ENCODE assay signal across 8 cellular contexts in the genomic region with DNA sequence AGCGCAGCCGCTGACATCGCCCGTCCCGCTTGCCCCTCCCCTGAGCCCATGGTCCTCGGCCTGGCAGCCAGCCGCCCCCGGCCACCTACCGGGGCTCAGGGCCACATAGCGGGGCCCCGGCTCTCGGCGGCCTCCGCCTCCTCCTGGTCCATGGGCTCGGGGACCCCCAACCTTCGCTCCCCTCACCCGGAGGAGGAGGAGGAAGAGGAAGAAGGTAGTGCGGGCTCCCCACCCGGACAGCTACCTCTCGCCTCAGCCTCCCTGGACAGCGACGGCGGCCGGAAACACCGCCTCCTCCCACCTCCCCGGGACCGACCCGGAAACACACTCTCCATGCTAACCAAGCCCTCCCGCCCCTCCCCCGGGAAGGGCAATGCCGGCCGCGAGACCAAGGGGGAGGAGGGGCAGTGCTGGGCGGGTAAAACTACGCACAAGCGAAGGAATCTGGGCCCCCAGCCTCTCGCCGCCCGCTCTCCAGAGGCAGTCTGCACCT. TPM values are rescaled to one million over a fixed set of nuclear protein-coding genes. Genes with fewer than 3 reads are reported as not detected.
DNase-seq lines count a peak whose midpoint lies in the region; ATAC-seq and TF ChIP-seq lines count a peak whose summit lies in the region.

A gene (minus strand): TSS at position 286 of the 493 bp plus-strand sequence. CDS start 2,912 bp downstream, outside the sequence.

- H3K4me1 ChIP-seq in ACC112 (ENCODE audit: control insufficient read depth, insufficient read depth, low read length, unreplicated experiment) (peaks cover 39% of the 10 kb centered on the region), HEK293 (ENCODE audit: control insufficient read depth, insufficient read depth, low read length) (peaks cover 27% of the 10 kb centered on the region), upper lobe of left lung (peaks cover 40 to 62% (median 44%) of the 10 kb centered on the region in 4 donors)

- no peak for TF ChIP-seq EP300 in upper lobe of left lung (IDR thresholded peaks at IDR 0.05)

- H3K4me3 ChIP-seq in ACC112 (ENCODE audit: low read depth, low read length) (peak within 1 kb of the TSS; percentile 94), GM08714 (ENCODE audit: low read length) (peak within 1 kb of the TSS; percentile 84), HEK293 (ENCODE audit: low read depth, low read length) (peak within 1 kb of the TSS; percentile 95), MG63 (peak within 1 kb of the TSS; percentile 99), upper lobe of left lung (peak within 1 kb of the TSS; percentile 76 to 98 (median 92))

- POLR2A ChIA-PET in HEK293 (lab: Yijun Ruan, JAX) = interaction anchor here (0.5 to 2.0 kb wide), 13 partner anchors 12 to 1564 kb away, joined by 3 to 22 read pairs (median 3); a partner anchor contains a TSS

- H3K27me3 ChIP-seq in ACC112 (ENCODE audit: insufficient read depth, low read length) = no peaks in the 10 kb centered on the region
- no peaks in the 10 kb centered on the region for H3K27me3 ChIP-seq in MG63
- no peaks in the 10 kb centered on the region for H3K27me3 ChIP-seq in upper lobe of left lung

- H3K79me2 ChIP-seq in ACC112 (ENCODE audit: control insufficient read depth, insufficient read depth, low read length, unreplicated experiment) = peaks cover 40% of the 10 kb centered on the region

- WGBS in upper lobe of left lung, 2 donors = 0% methylated on average over 17 of the region's 39 CpGs; no CpG with 5 or more reads in 1 of the 2 donors

- H3K4me1 Mint-ChIP-seq in T-helper 17 cell = peaks cover 48% of the 10 kb centered on the region

- peak within 1 kb of the TSS; percentile 98 for H3K4me3 Mint-ChIP-seq in T-helper 17 cell

- peak within 1 kb of the TSS; percentile 77 for H3K27ac ChIP-seq in ACC112 (ENCODE audit: low read depth, low read length)
- H3K27ac ChIP-seq in HEK293 (ENCODE audit: extremely low read depth, low read depth, low read length) = peak within 1 kb of the TSS; percentile 96
- H3K27ac ChIP-seq in epithelial cell of prostate = peak within 1 kb of the TSS; percentile 90
- H3K27ac ChIP-seq in upper lobe of left lung = peak within 1 kb of the TSS; percentile 94 to 99 (median 96)

- H2AFZ ChIP-seq in ACC112 (ENCODE audit: low read length, unreplicated experiment) = peak within 1 kb of the TSS; percentile 60

- TF ChIP-seq CTCF in HEK293 (tag by site-specific recombination; IDR thresholded peaks at IDR 0.05) (peak; percentile 43; the same call in 1 of the 2 replicates), upper lobe of left lung (IDR thresholded peaks at IDR 0.05) (peak in 3 of 6 experiments; percentile 2 to 15 (median 13))

- H3K27ac Mint-ChIP-seq in T-helper 17 cell = peak within 1 kb of the TSS; percentile 98

- DNase-seq in MG63 (peak; percentile 77), T-helper 17 cell (no peak), epithelial cell of prostate (ENCODE audit: low read depth, low spot score) (peak; percentile 26), middle frontal gyrus (ENCODE audit: extremely low spot score, low spot score) (peak; percentile 80), upper lobe of left lung (peak; percentile 94)

- no peaks in the 10 kb centered on the region for H3K9me3 ChIP-seq in HEK293 (ENCODE audit: control insufficient read depth, insufficient read depth, low read depth, low read length)
- no peaks in the 10 kb centered on the region for H3K9me3 ChIP-seq in MG63
- no peaks in the 10 kb centered on the region for H3K9me3 ChIP-seq in T-helper 17 cell (ENCODE audit: control insufficient read depth, low read length, poor library complexity, severe bottlenecking)
- H3K9me3 ChIP-seq in upper lobe of left lung = no peaks in the 10 kb centered on the region

- TF ChIP-seq POLR2A in upper lobe of left lung (IDR thresholded peaks at IDR 0.05) = peak in 3 of 4 donors; percentile 35 to 80 (median 77)

- ATAC-seq in T-helper 17 cell = peak; percentile 71
- ATAC-seq in upper lobe of left lung (ENCODE audit: low FRiP score in 2 of 2) = peak; percentile 94

- CTCF ChIA-PET in HEK293 (lab: Yijun Ruan, JAX) = interaction anchor here (0.6 to 2.6 kb wide), 2 partner anchors 113 to 170 kb away, joined by 3 to 10 read pairs; no protein-coding TSS in a partner anchor

- no peaks in the 10 kb centered on the region for H3K27me3 Mint-ChIP-seq in T-helper 17 cell

- H3K36me3 Mint-ChIP-seq in T-helper 17 cell (ENCODE audit: low read depth) = peaks cover 2% of the 10 kb centered on the region

- H3K36me3 ChIP-seq in ACC112 (ENCODE audit: insufficient read depth, low read length) = peaks cover 4% of the 10 kb centered on the region; the same call in 1 of the 2 replicates
- H3K36me3 ChIP-seq in HEK293 (ENCODE audit: control insufficient read depth in 2 of 2, insufficient read depth in 1 of 2, low read length in 2 of 2) = peaks cover 12 to 52% of the 10 kb centered on the region in 2 experiments; a peak in 2 of 3 replicates
- peaks cover 33% of the 10 kb centered on the region for H3K36me3 ChIP-seq in MG63
- H3K36me3 ChIP-seq in upper lobe of left lung = peaks cover 0 to 25% (median 11%) of the 10 kb centered on the region in 4 donors

TF ChIP-seq in HEK293, 187 proteins besides CTCF, POLR2A, EP300 and RAD21 (continues in another document):
- TF ChIP-seq ZNF335 (tag by site-specific recombination; conservative IDR thresholded peaks at IDR 0.05) = peak; percentile 89
- no peak for TF ChIP-seq ZNF248 (tag by site-specific recombination; IDR thresholded peaks at IDR 0.05)
- peak; percentile 96; the same call in 1 of the 2 replicates for TF ChIP-seq ZBTB7A (tag by site-specific recombination; IDR thresholded peaks at IDR 0.05; ENCODE audit: low read depth)
- TF ChIP-seq ZNF501 (tag by site-specific recombination; IDR thresholded peaks at IDR 0.05) = peak; percentile 58
- TF ChIP-seq GLIS1 (tag by site-specific recombination; IDR thresholded peaks at IDR 0.05) = peak; percentile 80
- TF ChIP-seq, protein P1, sequence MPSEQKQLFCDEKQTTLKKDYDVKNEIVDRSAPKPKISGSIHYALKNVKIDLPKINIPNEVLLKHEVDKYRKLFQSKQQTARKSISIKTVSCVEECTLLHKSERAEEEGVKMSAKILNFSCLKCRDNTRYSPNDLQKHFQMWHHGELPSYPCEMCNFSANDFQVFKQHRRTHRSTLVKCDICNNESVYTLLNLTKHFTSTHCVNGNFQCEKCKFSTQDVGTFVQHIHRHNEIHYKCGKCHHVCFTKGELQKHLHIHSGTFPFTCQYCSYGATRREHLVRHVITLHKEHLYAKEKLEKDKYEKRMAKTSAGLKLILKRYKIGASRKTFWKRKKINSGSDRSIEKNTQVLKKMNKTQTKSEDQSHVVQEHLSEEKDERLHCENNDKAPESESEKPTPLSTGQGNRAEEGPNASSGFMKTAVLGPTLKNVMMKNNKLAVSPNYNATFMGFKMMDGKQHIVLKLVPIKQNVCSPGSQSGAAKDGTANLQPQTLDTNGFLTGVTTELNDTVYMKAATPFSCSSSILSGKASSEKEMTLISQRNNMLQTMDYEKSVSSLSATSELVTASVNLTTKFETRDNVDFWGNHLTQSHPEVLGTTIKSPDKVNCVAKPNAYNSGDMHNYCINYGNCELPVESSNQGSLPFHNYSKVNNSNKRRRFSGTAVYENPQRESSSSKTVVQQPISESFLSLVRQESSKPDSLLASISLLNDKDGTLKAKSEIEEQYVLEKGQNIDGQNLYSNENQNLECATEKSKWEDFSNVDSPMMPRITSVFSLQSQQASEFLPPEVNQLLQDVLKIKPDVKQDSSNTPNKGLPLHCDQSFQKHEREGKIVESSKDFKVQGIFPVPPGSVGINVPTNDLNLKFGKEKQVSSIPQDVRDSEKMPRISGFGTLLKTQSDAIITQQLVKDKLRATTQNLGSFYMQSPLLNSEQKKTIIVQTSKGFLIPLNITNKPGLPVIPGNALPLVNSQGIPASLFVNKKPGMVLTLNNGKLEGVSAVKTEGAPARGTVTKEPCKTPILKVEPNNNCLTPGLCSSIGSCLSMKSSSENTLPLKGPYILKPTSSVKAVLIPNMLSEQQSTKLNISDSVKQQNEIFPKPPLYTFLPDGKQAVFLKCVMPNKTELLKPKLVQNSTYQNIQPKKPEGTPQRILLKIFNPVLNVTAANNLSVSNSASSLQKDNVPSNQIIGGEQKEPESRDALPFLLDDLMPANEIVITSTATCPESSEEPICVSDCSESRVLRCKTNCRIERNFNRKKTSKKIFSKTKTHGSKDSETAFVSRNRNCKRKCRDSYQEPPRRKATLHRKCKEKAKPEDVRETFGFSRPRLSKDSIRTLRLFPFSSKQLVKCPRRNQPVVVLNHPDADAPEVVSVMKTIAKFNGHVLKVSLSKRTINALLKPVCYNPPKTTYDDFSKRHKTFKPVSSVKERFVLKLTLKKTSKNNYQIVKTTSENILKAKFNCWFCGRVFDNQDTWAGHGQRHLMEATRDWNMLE (tag by site-specific recombination; conservative IDR thresholded peaks at IDR 0.05; ENCODE audit: low read depth) = peak; percentile 79
- TF ChIP-seq ZNF530 (tag by site-specific recombination; IDR thresholded peaks at IDR 0.05; ENCODE audit: low read depth) = no peak
- TF ChIP-seq ZNF121 (tag by site-specific recombination; IDR thresholded peaks at IDR 0.05) = no peak
- 0 out of 2 replicates have a peak, but pooled peaks have one; percentile 16 for TF ChIP-seq ZNF660 (tag by site-specific recombination; IDR thresholded peaks at IDR 0.05)
- TF ChIP-seq, protein P2, sequence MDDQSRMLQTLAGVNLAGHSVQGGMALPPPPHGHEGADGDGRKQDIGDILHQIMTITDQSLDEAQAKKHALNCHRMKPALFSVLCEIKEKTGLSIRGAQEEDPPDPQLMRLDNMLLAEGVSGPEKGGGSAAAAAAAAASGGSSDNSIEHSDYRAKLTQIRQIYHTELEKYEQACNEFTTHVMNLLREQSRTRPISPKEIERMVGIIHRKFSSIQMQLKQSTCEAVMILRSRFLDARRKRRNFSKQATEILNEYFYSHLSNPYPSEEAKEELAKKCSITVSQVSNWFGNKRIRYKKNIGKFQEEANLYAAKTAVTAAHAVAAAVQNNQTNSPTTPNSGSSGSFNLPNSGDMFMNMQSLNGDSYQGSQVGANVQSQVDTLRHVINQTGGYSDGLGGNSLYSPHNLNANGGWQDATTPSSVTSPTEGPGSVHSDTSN (CRISPR knock-in tag; IDR thresholded peaks at IDR 0.05) = 0 out of 2 replicates have a peak, but pooled peaks have one; percentile 51
- no peak for TF ChIP-seq ZNF658 (tag by site-specific recombination; IDR thresholded peaks at IDR 0.05)

RNA-seq across cellular contexts. Expression of the gene that starts here (rescaled TPM):
- 27.8 and 60.7 TPM in 2 replicates for total RNA-seq in MG63 (2014; rRNA removed; shearing (Covaris generic); ENCODE audit: low replicate concordance)
- total RNA-seq in T-helper 17 cell = 10 to 100 TPM; 58.8 to 79.0 TPM
- total RNA-seq in upper lobe of left lung = 100 to 1,000 TPM in 4 of 6 donors, 10 to 100 TPM in 2; 68.1 to 140 (median 107) TPM

Comparison
In these comparisons a context has a peak if more than half of its experiments do, and no peak if none do; other contexts are left out.
1. DNase-seq: peak in MG63 (single experiment), epithelial cell of prostate (single experiment), middle frontal gyrus (single experiment) and upper lobe of left lung (2 of 2); none in T-helper 17 cell (0 of 3).
2. Peak in every context shown above with its lines, with median percentiles within 50 percentile points of each other: H3K27ac ChIP-seq and H3K4me3 ChIP-seq.